ENCODE assay signal across 26 cellular contexts in the genomic region with DNA sequence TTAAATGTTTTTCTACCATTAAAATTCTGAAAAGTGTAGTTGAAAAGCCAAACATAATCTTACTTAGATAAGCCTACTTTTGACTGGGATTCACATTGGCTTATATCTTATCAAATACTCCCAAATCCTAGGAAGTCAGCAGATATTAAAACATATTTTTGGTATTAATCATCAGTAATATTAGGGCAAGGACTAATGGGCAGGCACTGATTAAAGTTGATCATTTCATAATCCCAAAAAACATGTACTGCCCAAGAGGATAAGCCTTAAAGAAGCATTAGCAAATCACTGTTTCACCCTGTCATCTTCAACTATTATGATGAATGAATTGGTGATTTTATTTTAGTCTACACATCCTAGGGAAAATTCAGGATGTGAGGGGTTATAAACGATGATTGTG.
"Had no signal": no experiment of that assay in that cellular context is flagged by ENCODE, and none has a peak within 500 bp of the region (broad histone marks: within the 10 kb centered on the region; RNA-seq: fewer than 3 reads in every experiment).

No MANE protein-coding gene starts in this region.

- DNase-seq: activated B cell treated with CpG ODN at 0.5 μM for 24 hours; activated CD4-positive, alpha-beta T cell treated with anti-CD3 and anti-CD28 coated beads for 36 hours; activated CD4-positive, alpha-beta T cell treated with anti-CD3 and anti-CD28 coated beads, Interleukin-2, amount 50 U/mL, for 48 hours; activated CD8-positive, alpha-beta memory T cell treated with anti-CD3 and anti-CD28 coated beads, Interleukin-2, amount 50 U/mL, for 48 hours; activated naive CD4-positive, alpha-beta T cell treated with Interleukin-2 at 50 U/mL for 16 hours; activated naive CD8-positive, alpha-beta T cell treated with anti-CD3 and anti-CD28 coated beads for 36 hours; activated T-cell treated with anti-CD3 and anti-CD28 coated beads, Interleukin-2, amount 50 U/mL, for 4 hours; amniotic stem cell; cerebellar nuclear complex; cortex of kidney; endodermal cell; foreskin fibroblast; kidney; naive thymus-derived CD8-positive, alpha-beta T cell; sigmoid colon; stimulated activated CD4-positive, alpha-beta T cell treated with anti-CD3 and anti-CD28 coated beads, Interleukin-2, amount 100 ng/mL, for 48 hours; stimulated activated CD8-positive, alpha-beta memory T cell treated with anti-CD3 and anti-CD28 coated beads, Interleukin-4, amount 100 ng/mL, for 48 hours; stimulated activated naive B cell treated with anti-CD40 and anti-IgM and Interleukin-4, amounts not matched to agents 10 μg/mL and 1 μg/mL and 100 μg/mL, for 72 hours; T-helper 17 cell; testis had no signal

- H3K9me3 Mint-ChIP-seq: activated B cell treated with CpG ODN at 0.5 μM for 24 hours; activated naive CD8-positive, alpha-beta T cell treated with anti-CD3 and anti-CD28 coated beads for 36 hours; activated T-cell treated with anti-CD3 and anti-CD28 coated beads, Interleukin-2, amount 50 U/mL, for 4 hours; stimulated activated naive B cell treated with anti-CD40 and anti-IgM and Interleukin-4, amounts not matched to agents 10 μg/mL and 1 μg/mL and 100 μg/mL, for 72 hours; type B pancreatic cell had no signal

- H3K4me3 Mint-ChIP-seq: activated B cell treated with CpG ODN at 0.5 μM for 24 hours; activated CD4-positive, alpha-beta T cell treated with anti-CD3 and anti-CD28 coated beads for 36 hours; activated naive CD8-positive, alpha-beta T cell treated with anti-CD3 and anti-CD28 coated beads for 36 hours; activated T-cell treated with anti-CD3 and anti-CD28 coated beads, Interleukin-2, amount 50 U/mL, for 4 hours; endodermal cell; naive thymus-derived CD8-positive, alpha-beta T cell; stimulated activated naive B cell treated with anti-CD40 and anti-IgM and Interleukin-4, amounts not matched to agents 10 μg/mL and 1 μg/mL and 100 μg/mL, for 72 hours; T-helper 17 cell; type B pancreatic cell had no signal

- H3K4me3 ChIP-seq: lung, sigmoid colon, testis, vagina had no signal

- ATAC-seq: activated CD4-positive, alpha-beta T cell treated with anti-CD3 and anti-CD28 coated beads for 36 hours; activated T-cell treated with anti-CD3 and anti-CD28 coated beads, Interleukin-2, amount 50 U/mL, for 4 hours; left lobe of liver; naive thymus-derived CD8-positive, alpha-beta T cell; stimulated activated naive B cell treated with anti-CD40 and anti-IgM and Interleukin-4, amounts not matched to agents 10 μg/mL and 1 μg/mL and 100 μg/mL, for 72 hours; T-helper 17 cell had no signal

- H2AFZ ChIP-seq: parathyroid adenoma had no signal

- H3K9ac ChIP-seq: parathyroid adenoma had no signal

- H3K27ac ChIP-seq: epithelial cell of prostate, parathyroid adenoma, testis, vagina had no signal

- H3K9me3 ChIP-seq: sigmoid colon, testis, vagina had no signal

- H3K27me3 ChIP-seq: sigmoid colon, testis, vagina had no signal

- H3K36me3 ChIP-seq: vagina had no signal

- H3K27me3 Mint-ChIP-seq: activated B cell treated with CpG ODN at 0.5 μM for 24 hours; activated CD4-positive, alpha-beta T cell treated with anti-CD3 and anti-CD28 coated beads for 36 hours; activated naive CD8-positive, alpha-beta T cell treated with anti-CD3 and anti-CD28 coated beads for 36 hours; naive thymus-derived CD8-positive, alpha-beta T cell; stimulated activated naive B cell treated with anti-CD40 and anti-IgM and Interleukin-4, amounts not matched to agents 10 μg/mL and 1 μg/mL and 100 μg/mL, for 72 hours; T-helper 17 cell; type B pancreatic cell had no signal

- H3K27ac Mint-ChIP-seq: activated B cell treated with CpG ODN at 0.5 μM for 24 hours; activated CD4-positive, alpha-beta T cell treated with anti-CD3 and anti-CD28 coated beads for 36 hours; activated naive CD8-positive, alpha-beta T cell treated with anti-CD3 and anti-CD28 coated beads for 36 hours; endodermal cell; stimulated activated naive B cell treated with anti-CD40 and anti-IgM and Interleukin-4, amounts not matched to agents 10 μg/mL and 1 μg/mL and 100 μg/mL, for 72 hours; type B pancreatic cell had no signal
